ENCODE assay signal across 8 cellular contexts in genomic region chr13:67134322-67135129, GRCh38.
DNase-seq lines count a peak whose midpoint lies in the region; ATAC-seq, FAIRE-seq and TF ChIP-seq lines count a peak whose summit lies in the region.

No MANE protein-coding gene starts in this region.

- in situ Hi-C loops in GM13977 (cut with MboI; ENCODE audit: low pct_unique_long_range_greater_than_20kb, low sequenced_read_pairs, unreplicated experiment): no loop called here

- no peak overlapping the region for H3K4me3 Mint-ChIP-seq in activated CD4-positive, alpha-beta T cell treated with anti-CD3 and anti-CD28 coated beads for 36 hours
- no peak overlapping the region for H3K4me3 Mint-ChIP-seq in activated T-helper 17 cell treated with anti-CD3 and anti-CD28 coated beads, Interleukin-2, amount 50 U/mL, for 72 hours

- H3K79me1 ChIP-seq in H1 (ENCODE audit: low read depth, low read length): no peaks in the 10 kb centered on the region

- DNase-seq in GM03348 (ENCODE audit: low spot score) (peak; percentile 8), NCI-H1092 treated with DMSO at 0.1 percent for 48 hours (lab: John Stamatoyannopoulos, UW) (peak; percentile 83), H1 (ENCODE audit: low read depth in 1 of 2, low spot score in 2 of 2) (no peak), GM13977 (ENCODE audit: low spot score) (no peak)
- DNase-seq in activated CD4-positive, alpha-beta T cell treated with anti-CD3 and anti-CD28 coated beads for 36 hours: no peak

- no peak overlapping the region for H2BK20ac ChIP-seq in H1 (ENCODE audit: low read length)

- H2BK5ac ChIP-seq in H1 (ENCODE audit: low read depth, low read length): no peak overlapping the region

- no peak overlapping the region for H3K23ac ChIP-seq in H1 (ENCODE audit: insufficient read length)

- H3K36me3 ChIP-seq in H1 (ENCODE audit: control insufficient read depth in 2 of 4, insufficient read depth in 4 of 4, low read length in 3 of 4) (no peaks in the 10 kb centered on the region), neuron (ENCODE audit: insufficient read depth, low read length) (no peaks in the 10 kb centered on the region)

- H2BK12ac ChIP-seq in H1 (ENCODE audit: low read depth, low read length): no peak overlapping the region

- no peak overlapping the region for H2AK5ac ChIP-seq in H1 (ENCODE audit: low read depth, low read length)

- H3K4me1 Mint-ChIP-seq in activated CD4-positive, alpha-beta T cell treated with anti-CD3 and anti-CD28 coated beads for 36 hours: peaks cover 14% of the 10 kb centered on the region
- no peaks in the 10 kb centered on the region for H3K4me1 Mint-ChIP-seq in activated T-helper 17 cell treated with anti-CD3 and anti-CD28 coated beads, Interleukin-2, amount 50 U/mL, for 72 hours

- TF ChIP-seq CTCF in H1 (IDR thresholded peaks at IDR 0.05; ENCODE audit: control extremely low read depth in 1 of 3, insufficient read depth in 1 of 3, low read depth in 1 of 3, low read length in 3 of 3) (no peak), GM13977 (IDR thresholded peaks at IDR 0.05; ENCODE audit: extremely low read depth, insufficient read depth, missing control alignments) (no peak)

- TF ChIP-seq EP300 in H1 (IDR thresholded peaks at IDR 0.05; ENCODE audit: borderline replicate concordance in 1 of 2, low read depth in 2 of 2, low read length in 2 of 2): no peak

- no peaks in the 10 kb centered on the region for H4K20me1 ChIP-seq in H1 (replicated peaks in 1 of 2; ENCODE audit: control insufficient read depth in 1 of 2, insufficient read depth in 2 of 2, low read length in 2 of 2)

- H3K4me2 ChIP-seq in H1 (ENCODE audit: insufficient read depth in 1 of 2, low read depth in 2 of 2, low read length in 2 of 2): no peak overlapping the region

- no peak for TF ChIP-seq RAD21 in H1 (IDR thresholded peaks at IDR 0.05 in 1 of 2, conservative IDR thresholded peaks at IDR 0.05 in 1 of 2; ENCODE audit: low read depth in 2 of 2, low read length in 2 of 2)

- no peaks in the 10 kb centered on the region for H3K36me3 Mint-ChIP-seq in activated CD4-positive, alpha-beta T cell treated with anti-CD3 and anti-CD28 coated beads for 36 hours (ENCODE audit: low read depth)
- H3K36me3 Mint-ChIP-seq in activated T-helper 17 cell treated with anti-CD3 and anti-CD28 coated beads, Interleukin-2, amount 50 U/mL, for 72 hours (ENCODE audit: low read depth): no peaks in the 10 kb centered on the region

- no peak overlapping the region for H4K91ac ChIP-seq in H1 (replicated peaks; ENCODE audit: insufficient read length, low read length)

- no peak overlapping the region for H3K14ac ChIP-seq in H1 (ENCODE audit: insufficient read length)

- H3K4me3 ChIP-seq in H1 (ENCODE audit: extremely low read depth in 1 of 4, insufficient read depth in 2 of 4, low read depth in 3 of 4, low read length in 4 of 4) (no peak overlapping the region), neuron (ENCODE audit: low read length) (no peak overlapping the region)

- WGBS in H1 (ENCODE audit: extremely low coverage in 1 of 2, insufficient coverage in 1 of 2, insufficient read length in 1 of 2, insufficient replicate concordance in 2 of 2, low coverage in 1 of 2, low lambda C conversion rate in 2 of 2, missing lambda C conversion rate in 1 of 2), 2 experiments: 74% methylated on average over 7 of the region's 7 CpGs; no CpG with 5 or more reads in 1 of the 2 experiments

- H2BK120ac ChIP-seq in H1 (replicated peaks; ENCODE audit: low read depth, low read length): no peak overlapping the region

- intact Hi-C loops in activated CD4-positive, alpha-beta T cell treated with anti-CD3 and anti-CD28 coated beads for 36 hours (cut with DNase I, micrococcal nuclease): no loop called here

- no peaks in the 10 kb centered on the region for H3K27me3 Mint-ChIP-seq in activated CD4-positive, alpha-beta T cell treated with anti-CD3 and anti-CD28 coated beads for 36 hours
- H3K27me3 Mint-ChIP-seq in activated T-helper 17 cell treated with anti-CD3 and anti-CD28 coated beads, Interleukin-2, amount 50 U/mL, for 72 hours: no peaks in the 10 kb centered on the region

- H4K8ac ChIP-seq in H1 (ENCODE audit: extremely low read depth, insufficient read depth, low read length): no peak overlapping the region

- no peak overlapping the region for H3K27ac Mint-ChIP-seq in activated CD4-positive, alpha-beta T cell treated with anti-CD3 and anti-CD28 coated beads for 36 hours
- H3K27ac Mint-ChIP-seq in activated T-helper 17 cell treated with anti-CD3 and anti-CD28 coated beads, Interleukin-2, amount 50 U/mL, for 72 hours: no peak overlapping the region

- no peaks in the 10 kb centered on the region for H3K9me3 Mint-ChIP-seq in activated CD4-positive, alpha-beta T cell treated with anti-CD3 and anti-CD28 coated beads for 36 hours (ENCODE audit: low read depth)
- no peaks in the 10 kb centered on the region for H3K9me3 Mint-ChIP-seq in activated T-helper 17 cell treated with anti-CD3 and anti-CD28 coated beads, Interleukin-2, amount 50 U/mL, for 72 hours

- H2BK15ac ChIP-seq in H1 (ENCODE audit: low read length): no peak overlapping the region

- H3K4ac ChIP-seq in H1 (replicated peaks; ENCODE audit: insufficient read length, low read depth, low read length): no peak overlapping the region

- no peak overlapping the region for H3K56ac ChIP-seq in H1 (replicated peaks; ENCODE audit: insufficient read length, low read depth, low read length)

- 0 out of 2 replicates have a peak overlapping the region, but pooled peaks have one; percentile 56 for H2AFZ ChIP-seq in H1 (ENCODE audit: low read length)
- peak overlapping the region; percentile 88 for H2AFZ ChIP-seq in neuron (ENCODE audit: low read depth, low read length)

- H3K27me3 ChIP-seq in H1 (replicated peaks in 1 of 4; ENCODE audit: control insufficient read depth in 3 of 4, extremely low read depth in 1 of 4, insufficient read depth in 3 of 4, low read length in 3 of 4) (no peaks in the 10 kb centered on the region), neuron (ENCODE audit: insufficient read depth, low read length) (no peaks in the 10 kb centered on the region)

- no peak for TF ChIP-seq POLR2A in H1 (IDR thresholded peaks at IDR 0.05; ENCODE audit: control extremely low read depth in 1 of 2, low read depth in 2 of 2, low read length in 2 of 2)

- H3K4me1 ChIP-seq in H1 (replicated peaks in 1 of 4; ENCODE audit: control insufficient read depth in 3 of 4, insufficient read depth in 4 of 4, low read length in 3 of 4) (peaks cover 0 to 2% (median under 1%) of the 10 kb centered on the region in 4 experiments; a peak in 1 of 7 replicates), neuron (ENCODE audit: insufficient read depth, low read length) (peaks cover 30% of the 10 kb centered on the region)

- H3K9me3 ChIP-seq in H1 (ENCODE audit: insufficient read depth in 2 of 2, low read depth in 1 of 2, low read length in 1 of 2) (no peaks in the 10 kb centered on the region), neuron (ENCODE audit: low read length) (no peaks in the 10 kb centered on the region)

- FAIRE-seq in H1 (lab: Jason Lieb, UNC): no peak

- CTCF ChIA-PET in H1 (lab: Charles Lee; ENCODE audit: partially characterized antibody): interaction anchor here (0.6 to 1.1 kb wide), 3 partner anchors 9 to 247 kb away, joined by 3 to 4 read pairs (median 3); no protein-coding TSS in a partner anchor
- CTCF ChIA-PET in activated CD4-positive, alpha-beta T cell treated with anti-CD3 and anti-CD28 coated beads for 36 hours (lab: Charles Lee): no interaction called here

- POLR2A ChIA-PET in H1 (lab: Charles Lee; ENCODE audit: partially characterized antibody): no interaction called here
- POLR2A ChIA-PET in activated CD4-positive, alpha-beta T cell treated with anti-CD3 and anti-CD28 coated beads for 36 hours (lab: Charles Lee): no interaction called here

- H4K5ac ChIP-seq in H1 (ENCODE audit: insufficient read length, low read depth, low read length): no peak overlapping the region

- no peaks in the 10 kb centered on the region for H3K79me2 ChIP-seq in H1 (ENCODE audit: control insufficient read depth in 1 of 2, insufficient read depth in 2 of 2, low read length in 2 of 2)

- no peak overlapping the region for H3K27ac ChIP-seq in H1 (ENCODE audit: low read depth, low read length)

- H3K18ac ChIP-seq in H1 (ENCODE audit: extremely low read depth, low read length): no peak overlapping the region

- no peaks in the 10 kb centered on the region for H3K23me2 ChIP-seq in H1 (ENCODE audit: low read depth, low read length)

- no peak for ATAC-seq in activated CD4-positive, alpha-beta T cell treated with anti-CD3 and anti-CD28 coated beads for 36 hours
- no peak for ATAC-seq in activated T-helper 17 cell treated with anti-CD3 and anti-CD28 coated beads, Interleukin-2, amount 50 U/mL, for 72 hours (replicated peaks)
- ATAC-seq in HG03045 (IDR thresholded peaks at IDR 0.05; ENCODE audit: unreplicated experiment): no peak

- no peak overlapping the region for H3K9ac ChIP-seq in H1 (replicated peaks in 1 of 4; ENCODE audit: extremely low read depth in 1 of 4, low read depth in 3 of 4, low read length in 3 of 4)

TF ChIP-seq in H1, 55 proteins besides CTCF, POLR2A, EP300 and RAD21:
- TF ChIP-seq CREB1 (IDR thresholded peaks at IDR 0.05) (no peak), SP2 (IDR thresholded peaks at IDR 0.05; ENCODE audit: low read length) (no peak), SIRT6 (IDR thresholded peaks at IDR 0.05; ENCODE audit: low read length) (no peak), USF2 (IDR thresholded peaks at IDR 0.05; ENCODE audit: low read length) (no peak), EZH2 (IDR thresholded peaks at IDR 0.05; ENCODE audit: low read depth, low read length, severe bottlenecking) (no peak), PHF8 (conservative IDR thresholded peaks at IDR 0.05; ENCODE audit: low read depth, low read length) (no peak), YY1 (IDR thresholded peaks at IDR 0.05; ENCODE audit: low read depth, low read length) (no peak), SAP30 (IDR thresholded peaks at IDR 0.05; ENCODE audit: insufficient read depth, insufficient replicate concordance, low read length) (no peak)

Comparison
In these comparisons a context has a peak if more than half of its experiments do, and no peak if none do; other contexts are left out.
1. DNase-seq: peak in GM03348 (single experiment) and NCI-H1092 treated with DMSO at 0.1 percent for 48 hours (single experiment); none in H1 (0 of 2), activated CD4-positive, alpha-beta T cell treated with anti-CD3 and anti-CD28 coated beads for 36 hours (single experiment) and GM13977 (single experiment).